ENCODE assay signal across 22 cellular contexts in the genomic region with DNA sequence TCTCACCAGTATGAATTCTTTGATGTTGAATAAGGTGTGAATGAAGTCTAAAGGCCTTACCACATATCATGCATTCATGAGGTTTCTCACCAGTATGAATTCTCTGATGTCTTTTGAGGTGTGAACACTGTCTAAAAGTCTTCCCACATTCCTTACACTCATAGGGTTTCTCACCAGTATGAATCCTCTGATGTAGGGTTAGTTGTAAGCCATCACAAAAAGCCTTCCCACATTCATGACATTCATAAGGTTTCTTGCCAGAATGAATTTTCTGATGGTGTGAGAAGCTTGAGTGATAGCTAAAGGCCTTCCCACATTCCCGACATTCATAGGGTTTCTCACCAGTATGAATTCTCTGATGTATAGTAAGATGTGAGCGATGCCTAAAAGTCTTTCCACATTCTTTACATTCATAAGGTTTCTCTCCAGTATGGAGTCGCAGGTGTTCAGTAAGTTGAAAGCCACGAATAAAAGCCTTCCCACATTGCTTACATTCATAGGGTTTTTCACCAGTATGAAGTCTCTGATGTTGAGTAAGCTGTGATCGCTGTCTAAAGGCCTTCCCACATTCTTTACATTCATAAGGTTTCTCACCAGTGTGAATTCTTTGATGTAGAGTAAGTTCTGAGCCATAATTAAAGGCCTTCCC. TPM values are rescaled to one million over a fixed set of nuclear protein-coding genes. Genes with fewer than 3 reads are reported as not detected.
DNase-seq lines count a peak whose midpoint lies in the region; ATAC-seq and TF ChIP-seq lines count a peak whose summit lies in the region.
"Had no signal": no experiment of that assay in that cellular context is flagged by ENCODE, and none has a peak within 500 bp of the region (broad histone marks: within the 10 kb centered on the region; RNA-seq: fewer than 3 reads in every experiment).

No MANE protein-coding gene starts in this region.

- no peak overlapping the region for H2BK120ac ChIP-seq in mesenchymal stem cell (ENCODE audit: low read depth, low read length)

- no peaks in the 10 kb centered on the region for H3K4me1 ChIP-seq in mesenchymal stem cell (ENCODE audit: control insufficient read depth, insufficient read depth, low read depth, low read length)
- H3K4me1 ChIP-seq in body of pancreas = no peaks in the 10 kb centered on the region
- H3K4me1 ChIP-seq: gastroesophageal sphincter, HAP-1, left lung, parathyroid adenoma had no signal

- no peaks in the 10 kb centered on the region for H3K4me1 Mint-ChIP-seq in natural killer cell treated with Interleukin-12 subunit alpha and Interleukin-12 subunit beta and Interleukin-15 and Interleukin-18, amount 100 ng/mL, for 72 hours (ENCODE audit: low read depth in 2 of 2)
- no peaks in the 10 kb centered on the region for H3K4me1 Mint-ChIP-seq in WTC11
- H3K4me1 Mint-ChIP-seq: activated CD4-positive, alpha-beta T cell treated with anti-CD3 and anti-CD28 coated beads, Interleukin-2, amount 10 ng/mL, durations not matched to agents 7 days and 5 days; CD8-positive, alpha-beta memory T cell; naive B cell had no signal

- CTCF ChIA-PET in WTC11 (lab: Charles Lee) = no interaction called here

- no peak overlapping the region for H3K9ac ChIP-seq in mesenchymal stem cell (ENCODE audit: low read length)
- H3K9ac ChIP-seq: parathyroid adenoma had no signal

- intact Hi-C loops in body of pancreas (cut with DNase I) = no loop called here

- TF ChIP-seq CTCF in body of pancreas (IDR thresholded peaks at IDR 0.05) = no peak
- no peak for TF ChIP-seq CTCF in WTC11 (IDR thresholded peaks at IDR 0.05)

- no peak overlapping the region for H3K18ac ChIP-seq in mesenchymal stem cell (ENCODE audit: low read depth in 1 of 2, low read length in 2 of 2)

- no peak overlapping the region for H4K8ac ChIP-seq in mesenchymal stem cell (ENCODE audit: low read length)

- no peak for TF ChIP-seq POLR2A in body of pancreas (IDR thresholded peaks at IDR 0.05)

- H3K36me3 Mint-ChIP-seq in natural killer cell treated with Interleukin-12 subunit alpha and Interleukin-12 subunit beta and Interleukin-15 and Interleukin-18, amount 100 ng/mL, for 72 hours = peaks cover 65% of the 10 kb centered on the region
- H3K36me3 Mint-ChIP-seq in WTC11 = peaks cover 82% of the 10 kb centered on the region

- H3K27ac Mint-ChIP-seq in natural killer cell treated with Interleukin-12 subunit alpha and Interleukin-12 subunit beta and Interleukin-15 and Interleukin-18, amount 100 ng/mL, for 72 hours = no peak overlapping the region
- H3K27ac Mint-ChIP-seq in WTC11 = no peak overlapping the region
- H3K27ac Mint-ChIP-seq: activated CD4-positive, alpha-beta T cell treated with anti-CD3 and anti-CD28 coated beads, Interleukin-2, amount 10 ng/mL, durations not matched to agents 7 days and 5 days; CD8-positive, alpha-beta memory T cell; naive B cell had no signal

- H2BK12ac ChIP-seq in mesenchymal stem cell (ENCODE audit: low read length in 2 of 2) = no peak overlapping the region

- no peak overlapping the region for H3K23ac ChIP-seq in mesenchymal stem cell (ENCODE audit: low read length in 2 of 2)

- H3K79me1 ChIP-seq in mesenchymal stem cell (replicated peaks; ENCODE audit: low read length, poor library complexity, severe bottlenecking) = no peaks in the 10 kb centered on the region

- no peak overlapping the region for H3K4ac ChIP-seq in mesenchymal stem cell (ENCODE audit: low read depth in 1 of 2, low read length in 2 of 2)

- H3K36me3 ChIP-seq in mesenchymal stem cell (ENCODE audit: control insufficient read depth in 1 of 2, insufficient read depth in 2 of 2, low read depth in 1 of 2, low read length in 2 of 2) = peaks cover 14 to 45% of the 10 kb centered on the region in 2 experiments
- H3K36me3 ChIP-seq in body of pancreas (replicated peaks in 1 of 2; ENCODE audit: insufficient read depth in 1 of 2, low read depth in 2 of 2) = peaks cover 7 to 13% of the 10 kb centered on the region in 2 donors

- H3K4me2 ChIP-seq in mesenchymal stem cell (ENCODE audit: low read length, poor library complexity, severe bottlenecking) = no peak overlapping the region

- H2BK5ac ChIP-seq in mesenchymal stem cell (ENCODE audit: low read depth, low read length, poor library complexity, severe bottlenecking) = no peak overlapping the region

- WGBS in mesenchymal stem cell = 100% methylated on average over 1 of the region's 5 CpGs
- 87 to 90% methylated on average over 5 of the region's 5 CpGs for WGBS in body of pancreas, 2 donors

- no peak overlapping the region for H3K4me3 Mint-ChIP-seq in natural killer cell treated with Interleukin-12 subunit alpha and Interleukin-12 subunit beta and Interleukin-15 and Interleukin-18, amount 100 ng/mL, for 72 hours
- no peak overlapping the region for H3K4me3 Mint-ChIP-seq in WTC11
- H3K4me3 Mint-ChIP-seq: activated CD4-positive, alpha-beta T cell treated with anti-CD3 and anti-CD28 coated beads, Interleukin-2, amount 10 ng/mL, durations not matched to agents 7 days and 5 days; CD8-positive, alpha-beta memory T cell; naive B cell had no signal

- H4K91ac ChIP-seq in mesenchymal stem cell (ENCODE audit: low read length) = no peak overlapping the region

- ATAC-seq in body of pancreas (no peak), HG02973 (IDR thresholded peaks at IDR 0.05; ENCODE audit: unreplicated experiment) (no peak), WTC11 (no peak)
- no peak for ATAC-seq in natural killer cell treated with Interleukin-12 subunit alpha and Interleukin-12 subunit beta and Interleukin-15 and Interleukin-18, amount 100 ng/mL, for 72 hours
- ATAC-seq: gastroesophageal sphincter, left lung had no signal

- DNase-seq in EH (ENCODE audit: low read depth) = peak; percentile 2
- peak; percentile 3 for DNase-seq in LHCN-M2 (ENCODE audit: low read depth)
- peak; percentile 14 for DNase-seq in dedifferentiated amniotic fluid mesenchymal stem cell (ENCODE audit: extremely low spot score)
- DNase-seq in mesenchymal stem cell = peak; percentile 16
- no peak for DNase-seq in body of pancreas
- no peak for DNase-seq in natural killer cell treated with Interleukin-12 subunit alpha and Interleukin-12 subunit beta and Interleukin-15 and Interleukin-18, amount 100 ng/mL, for 72 hours (ENCODE audit: low spot score)
- DNase-seq in WTC11 (ENCODE audit: low spot score) = no peak
- DNase-seq: activated CD4-positive, alpha-beta T cell treated with anti-CD3 and anti-CD28 coated beads, Interleukin-2, amount 10 ng/mL, durations not matched to agents 7 days and 5 days; activated CD8-positive, alpha-beta memory T cell treated with anti-CD3 and anti-CD28 coated beads, Interleukin-2, amount 50 U/mL, for 48 hours; activated gamma-delta T cell; amygdala; CD8-positive, alpha-beta memory T cell; cerebellar nuclear complex; Kasumi-1; left lung; naive B cell; NCI-H1417; stimulated activated CD4-positive, alpha-beta T cell treated with anti-CD3 and anti-CD28 coated beads, Interleukin-2, amount 100 ng/mL, for 48 hours had no signal

- POLR2A ChIA-PET in WTC11 (lab: Charles Lee) = no interaction called here

- no peak overlapping the region for H3K14ac ChIP-seq in mesenchymal stem cell (ENCODE audit: low read length in 2 of 2)

- H2AFZ ChIP-seq in mesenchymal stem cell (ENCODE audit: low read depth, low read length) = no peak overlapping the region
- H2AFZ ChIP-seq: parathyroid adenoma had no signal

- no peak overlapping the region for H2BK15ac ChIP-seq in mesenchymal stem cell (ENCODE audit: low read depth, poor library complexity, severe bottlenecking)

- H3K9me3 ChIP-seq in mesenchymal stem cell (ENCODE audit: control insufficient read depth, low read length) (peaks cover 92% of the 10 kb centered on the region), body of pancreas (peaks cover 0 to 80% (median 2%) of the 10 kb centered on the region in 3 donors)

- no peaks in the 10 kb centered on the region for H3K27me3 Mint-ChIP-seq in natural killer cell treated with Interleukin-12 subunit alpha and Interleukin-12 subunit beta and Interleukin-15 and Interleukin-18, amount 100 ng/mL, for 72 hours
- H3K27me3 Mint-ChIP-seq in WTC11 (ENCODE audit: low read depth) = no peaks in the 10 kb centered on the region; the same call in 1 of the 2 replicates
- H3K27me3 Mint-ChIP-seq: activated CD4-positive, alpha-beta T cell treated with anti-CD3 and anti-CD28 coated beads, Interleukin-2, amount 10 ng/mL, durations not matched to agents 7 days and 5 days; CD8-positive, alpha-beta memory T cell; naive B cell had no signal

- no peak overlapping the region for H2AK5ac ChIP-seq in mesenchymal stem cell (ENCODE audit: low read length, severe bottlenecking)

- H3K27me3 ChIP-seq in mesenchymal stem cell (ENCODE audit: control insufficient read depth in 1 of 2, insufficient read depth in 1 of 2, low read length in 2 of 2) (no peaks in the 10 kb centered on the region), body of pancreas (no peaks in the 10 kb centered on the region)
- H3K27me3 ChIP-seq: gastroesophageal sphincter, left lung had no signal

- no peak overlapping the region for H3K27ac ChIP-seq in mesenchymal stem cell (ENCODE audit: low read length, poor library complexity, severe bottlenecking)
- no peak overlapping the region for H3K27ac ChIP-seq in body of pancreas
- H3K27ac ChIP-seq: gastroesophageal sphincter, left lung, parathyroid adenoma had no signal

- peak overlapping the region in 1 of 2 experiments; percentile 45 for H3K4me3 ChIP-seq in mesenchymal stem cell (ENCODE audit: insufficient read depth in 1 of 2, low read depth in 1 of 2, low read length in 2 of 2)
- no peak overlapping the region for H3K4me3 ChIP-seq in body of pancreas
- H3K4me3 ChIP-seq: gastroesophageal sphincter, HAP-1, left lung had no signal

- H3K9me3 Mint-ChIP-seq in natural killer cell treated with Interleukin-12 subunit alpha and Interleukin-12 subunit beta and Interleukin-15 and Interleukin-18, amount 100 ng/mL, for 72 hours = peaks cover 22% of the 10 kb centered on the region
- H3K9me3 Mint-ChIP-seq in WTC11 = peaks cover 83% of the 10 kb centered on the region

RNA-seq across cellular contexts. Expression of a gene that starts 27.7 kb away (rescaled TPM):
- 13.2 and 14.0 TPM in 2 replicates for total RNA-seq in LHCN-M2 (2014; rRNA removed)
- 2.6 TPM for polyA plus RNA-seq in LHCN-M2 (2012)
- 2.3 TPM for polyA plus RNA-seq in mesenchymal stem cell (2013, experiment 1 of 2)
- polyA plus RNA-seq in mesenchymal stem cell (2013, experiment 2 of 2) = 3.0 TPM
- total RNA-seq in body of pancreas = 10 to 100 TPM in 1 of 2 donors, 1 to 10 TPM in 1; 1.6 to 10.6 TPM
- 10 to 100 TPM in 1 of 2 donors, 1 to 10 TPM in 1; 5.9 to 10.8 TPM for total RNA-seq in natural killer cell treated with Interleukin-12 subunit alpha and Interleukin-12 subunit beta and Interleukin-15 and Interleukin-18, amount 100 ng/mL, for 72 hours
- total RNA-seq in WTC11 (2021) = 6.5 to 7.1 TPM (median 7.0 TPM) in 3 replicates

RNA-seq across cellular contexts. Expression of a gene that starts 33.9 kb away (rescaled TPM):
- total RNA-seq in LHCN-M2 (2014; rRNA removed) (4.0 and 5.4 TPM in 2 replicates), body of pancreas (1 to 10 TPM; 3.1 to 6.3 TPM), WTC11 (2021) (8.2 to 9.5 TPM (median 8.8 TPM) in 3 replicates)
- polyA plus RNA-seq in LHCN-M2 (2012) = 1.4 TPM
- 3.4 TPM for polyA plus RNA-seq in mesenchymal stem cell (2013, experiment 1 of 2)
- 3.7 TPM for polyA plus RNA-seq in mesenchymal stem cell (2013, experiment 2 of 2)
- total RNA-seq in natural killer cell treated with Interleukin-12 subunit alpha and Interleukin-12 subunit beta and Interleukin-15 and Interleukin-18, amount 100 ng/mL, for 72 hours = 1 to 10 TPM; 3.0 to 3.9 TPM

RNA-seq across cellular contexts. Expression of a gene that starts 48.4 kb away (rescaled TPM):
- total RNA-seq in LHCN-M2 (2014; rRNA removed) (5.1 TPM in 2 replicates), body of pancreas (1 to 10 TPM; 3.3 to 9.3 TPM), WTC11 (2021) (9.7 to 10.9 TPM (median 10.2 TPM) in 3 replicates)
- polyA plus RNA-seq in LHCN-M2 (2012) = 3.4 TPM
- 4.4 TPM for polyA plus RNA-seq in mesenchymal stem cell (2013, experiment 1 of 2)
- 3.9 TPM for polyA plus RNA-seq in mesenchymal stem cell (2013, experiment 2 of 2)
- 1 to 10 TPM; 7.3 to 8.5 TPM for total RNA-seq in natural killer cell treated with Interleukin-12 subunit alpha and Interleukin-12 subunit beta and Interleukin-15 and Interleukin-18, amount 100 ng/mL, for 72 hours

Comparison
In these comparisons a context has a peak if more than half of its experiments do, and no peak if none do; other contexts are left out.
1. DNase-seq: peak in EH (single experiment), LHCN-M2 (single experiment), dedifferentiated amniotic fluid mesenchymal stem cell (single experiment) and mesenchymal stem cell (single experiment); none in body of pancreas (0 of 4), natural killer cell treated with Interleukin-12 subunit alpha and Interleukin-12 subunit beta and Interleukin-15 and Interleukin-18, amount 100 ng/mL, for 72 hours (single experiment) and WTC11 (single experiment).